ENCODE assay signal across 8 cellular contexts in genomic region chr7:116809636-116810266, GRCh38. TPM values are rescaled to one million over a fixed set of nuclear protein-coding genes. Genes with fewer than 3 reads are reported as not detected.
DNase-seq lines count a peak whose midpoint lies in the region; ATAC-seq and TF ChIP-seq lines count a peak whose summit lies in the region.

No MANE protein-coding gene starts in this region.

- POLR2A ChIA-PET in A673 (lab: Charles Lee; ENCODE audit: low non-redundant PET), result no interaction called here

- H3K36me3 ChIP-seq in A673 (ENCODE audit: insufficient read depth, low read length, poor library complexity, severe bottlenecking) (no peaks in the 10 kb centered on the region), heart right ventricle (no peaks in the 10 kb centered on the region)

- no peak overlapping the region for H3K27ac ChIP-seq in A673 (ENCODE audit: low read depth, low read length, poor library complexity, severe bottlenecking)
- H3K27ac ChIP-seq in heart right ventricle, result no peak overlapping the region

- DNase-seq in A673 (ENCODE audit: low spot score) (peak; percentile 80), GM10266 (ENCODE audit: extremely low spot score) (peak; percentile 30), NCI-H2196 treated with DMSO at 0.1 percent for 48 hours (lab: John Stamatoyannopoulos, UW; ENCODE audit: unreplicated experiment) (peak; percentile 49), heart right ventricle (peak in 1 of 2 donors; percentile 51), retina (peak; percentile 55)
- no peak for DNase-seq in activated CD4-positive, alpha-beta T cell treated with anti-CD3 and anti-CD28 coated beads, Interleukin-2, amount 50 U/mL, for 48 hours

- no peak overlapping the region for H3K4me3 Mint-ChIP-seq in activated T-helper 17 cell treated with anti-CD3 and anti-CD28 coated beads, Interleukin-2, amount 50 U/mL, for 72 hours

- no peaks in the 10 kb centered on the region for H3K36me3 Mint-ChIP-seq in activated T-helper 17 cell treated with anti-CD3 and anti-CD28 coated beads, Interleukin-2, amount 50 U/mL, for 72 hours (ENCODE audit: low read depth)

- peaks cover 7% of the 10 kb centered on the region for H3K27me3 Mint-ChIP-seq in activated T-helper 17 cell treated with anti-CD3 and anti-CD28 coated beads, Interleukin-2, amount 50 U/mL, for 72 hours

- H3K27me3 ChIP-seq in A673 (replicated peaks; ENCODE audit: insufficient read depth, low read depth, low read length, poor library complexity) (no peaks in the 10 kb centered on the region), heart right ventricle (no peaks in the 10 kb centered on the region)

- CTCF ChIA-PET in A673 (lab: Charles Lee), result no interaction called here

- no peak overlapping the region for H3K27ac Mint-ChIP-seq in activated T-helper 17 cell treated with anti-CD3 and anti-CD28 coated beads, Interleukin-2, amount 50 U/mL, for 72 hours

- H3K4me3 ChIP-seq in A673 (ENCODE audit: low read depth, low read length, poor library complexity, severe bottlenecking) (no peak overlapping the region), heart right ventricle (no peak overlapping the region)

- peaks cover 20% of the 10 kb centered on the region for H3K4me1 ChIP-seq in A673 (ENCODE audit: insufficient read depth, low read length, poor library complexity, severe bottlenecking)
- H3K4me1 ChIP-seq in heart right ventricle, result peaks cover 0 to 17% (median 0%) of the 10 kb centered on the region in 9 donors

- ATAC-seq in HG03066 (IDR thresholded peaks at IDR 0.05; ENCODE audit: low read depth, unreplicated experiment) (peak; percentile 67), heart right ventricle (peak in 7 of 8 donors; percentile 55 to 80 (median 68))
- peak; percentile 56 for ATAC-seq in activated T-helper 17 cell treated with anti-CD3 and anti-CD28 coated beads, Interleukin-2, amount 50 U/mL, for 72 hours (replicated peaks)

- no peaks in the 10 kb centered on the region for H3K9me3 ChIP-seq in A673 (ENCODE audit: low read depth, low read length, poor library complexity, severe bottlenecking)
- no peaks in the 10 kb centered on the region for H3K9me3 ChIP-seq in heart right ventricle

- 88 to 97% methylated on average over 1 of the region's 1 CpG for WGBS in heart right ventricle, 2 donors

- no peaks in the 10 kb centered on the region for H3K4me1 Mint-ChIP-seq in activated T-helper 17 cell treated with anti-CD3 and anti-CD28 coated beads, Interleukin-2, amount 50 U/mL, for 72 hours

- TF ChIP-seq CTCF in A673 (conservative IDR thresholded peaks at IDR 0.05; ENCODE audit: low read depth, low read length), result peak; percentile 71
- peak; percentile 63 for TF ChIP-seq CTCF in GM10266 (IDR thresholded peaks at IDR 0.05; ENCODE audit: control insufficient read depth, insufficient read depth, low read depth, missing control alignments)
- peak; percentile 55 to 83 (median 71) for TF ChIP-seq CTCF in heart right ventricle (IDR thresholded peaks at IDR 0.05)

- BruUV-seq in A673 (replicated peaks; lab: Mats Ljungman, UMichigan), result no TSS peak

- no peaks in the 10 kb centered on the region for H3K9me3 Mint-ChIP-seq in activated T-helper 17 cell treated with anti-CD3 and anti-CD28 coated beads, Interleukin-2, amount 50 U/mL, for 72 hours

- intact Hi-C loops in A673 (cut with micrococcal nuclease; ENCODE audit: unreplicated experiment), result loop anchor here (1.0 to 5.0 kb wide), 5 partner anchors 139 to 637 kb away; no protein-coding TSS in a partner anchor
- intact Hi-C loops in heart right ventricle (cut with DNase I), result loop anchor here (1.0 to 10.0 kb wide), 18 partner anchors 137 to 642 kb away; partner anchors contain the start of gene MET (in 5 of the 10)

RNA-seq across cellular contexts. Expression of gene CAPZA2, which starts 52.6 kb away (rescaled TPM):
- total RNA-seq in A673 (2021) (118 and 138 TPM in 2 replicates), heart right ventricle (100 to 1,000 TPM; 285 to 416 (median 345) TPM)
- 100 to 1,000 TPM; 108 to 181 TPM for total RNA-seq in activated T-helper 17 cell treated with anti-CD3 and anti-CD28 coated beads, Interleukin-2, amount 50 U/mL, for 72 hours
- polyA plus RNA-seq in heart right ventricle, result 10 to 100 TPM; 39.4 to 93.0 TPM

Comparison
In these comparisons a context has a peak if more than half of its experiments do, and no peak if none do; other contexts are left out.
1. DNase-seq: peak in A673 (single experiment), GM10266 (single experiment), NCI-H2196 treated with DMSO at 0.1 percent for 48 hours (single experiment) and retina (single experiment); none in activated CD4-positive, alpha-beta T cell treated with anti-CD3 and anti-CD28 coated beads, Interleukin-2, amount 50 U/mL, for 48 hours (0 of 2).
2. Peak in every context shown above with its lines, with median percentiles within 50 percentile points of each other: CTCF ChIP-seq and ATAC-seq.